Comparison of ENCODE assay signal across 1 cellular context in genomic region chr1:204629459-204629858, GRCh38. TPM values are rescaled to one million over a fixed set of nuclear protein-coding genes. Genes with fewer than 3 reads are reported as not detected.
"Had no signal": no experiment of that assay in that cellular context is flagged by ENCODE, and none has a peak within 500 bp of the region (broad histone marks: within the 10 kb centered on the region; RNA-seq: fewer than 3 reads in every experiment).

No MANE protein-coding gene starts in this region.

RNA-seq across cellular contexts. Expression of gene LRRN2, which starts 56.1 kb away (rescaled TPM):
- total RNA-seq: GM12878 had no signal
- polyA plus RNA-seq: GM12878 had no signal
